18 cellular contexts compared by ENCODE assay signal in genomic region chr16:11231367-11231970, GRCh38. TPM values are rescaled to one million over a fixed set of nuclear protein-coding genes. Genes with fewer than 3 reads are reported as not detected.
DNase-seq lines count a peak whose midpoint lies in the region; ATAC-seq and TF ChIP-seq lines count a peak whose summit lies in the region.
"Had no signal": no experiment of that assay in that cellular context is flagged by ENCODE, and none has a peak within 500 bp of the region (broad histone marks: within the 10 kb centered on the region; RNA-seq: fewer than 3 reads in every experiment).

No MANE protein-coding gene starts in this region.

- H3K9ac ChIP-seq in H9 (ENCODE audit: extremely low read depth, insufficient read length, low read length): peak overlapping the region; percentile 12
- H3K9ac ChIP-seq in mesenchymal stem cell (ENCODE audit: low read length): no peak overlapping the region

- H2BK15ac ChIP-seq in H9 (ENCODE audit: low read depth, low read length) (no peak overlapping the region), mesenchymal stem cell (ENCODE audit: low read depth, poor library complexity, severe bottlenecking) (no peak overlapping the region)

- no peaks in the 10 kb centered on the region for H3K9me3 Mint-ChIP-seq in T-helper 2 cell treated with Interferon-gamma antibody and Interleukin-4, amounts not matched to agents 5 μg/mL and 100 μg/mL, for 36 hours
- no peaks in the 10 kb centered on the region for H3K9me3 Mint-ChIP-seq in H9
- H3K9me3 Mint-ChIP-seq in activated T-helper 17 cell treated with anti-CD3 and anti-CD28 coated beads, Interleukin-2, amount 50 U/mL, for 72 hours: no peaks in the 10 kb centered on the region
- H3K9me3 Mint-ChIP-seq: nephron progenitor cell had no signal

- H4K20me1 ChIP-seq in H9 (ENCODE audit: control insufficient read depth, insufficient read depth, insufficient read length): no peaks in the 10 kb centered on the region

- H3K4ac ChIP-seq in H9 (ENCODE audit: low read depth, low read length) (no peak overlapping the region), mesenchymal stem cell (ENCODE audit: low read depth in 1 of 2, low read length in 2 of 2) (peak overlapping the region in 1 of 2 experiments; percentile 15)

- H3K36me3 Mint-ChIP-seq in T-helper 2 cell treated with Interferon-gamma antibody and Interleukin-4, amounts not matched to agents 5 μg/mL and 100 μg/mL, for 36 hours (ENCODE audit: low read depth): no peaks in the 10 kb centered on the region
- no peaks in the 10 kb centered on the region for H3K36me3 Mint-ChIP-seq in H9 (ENCODE audit: insufficient read depth in 1 of 3, low read depth in 3 of 3)
- no peaks in the 10 kb centered on the region for H3K36me3 Mint-ChIP-seq in activated T-helper 17 cell treated with anti-CD3 and anti-CD28 coated beads, Interleukin-2, amount 50 U/mL, for 72 hours (ENCODE audit: low read depth)
- H3K36me3 Mint-ChIP-seq: CD14-positive monocyte had no signal

- H3K27me3 ChIP-seq in H9 (ENCODE audit: insufficient read depth, low read length): no peaks in the 10 kb centered on the region
- no peaks in the 10 kb centered on the region for H3K27me3 ChIP-seq in mesenchymal stem cell (ENCODE audit: control insufficient read depth in 1 of 2, insufficient read depth in 1 of 2, low read length in 2 of 2)
- H3K27me3 ChIP-seq in HAP-1 (ENCODE audit: low read depth): no peaks in the 10 kb centered on the region

- H3K14ac ChIP-seq in H9 (ENCODE audit: insufficient read depth, low read length): peak overlapping the region; percentile 69; the same call in 1 of the 2 replicates
- no peak overlapping the region for H3K14ac ChIP-seq in mesenchymal stem cell (ENCODE audit: low read length in 2 of 2)

- H3K79me1 ChIP-seq in H9 (ENCODE audit: insufficient read depth, low read depth, low read length, poor library complexity, severe bottlenecking) (no peaks in the 10 kb centered on the region), mesenchymal stem cell (replicated peaks; ENCODE audit: low read length, poor library complexity, severe bottlenecking) (no peaks in the 10 kb centered on the region)

- H2AK5ac ChIP-seq in H9 (ENCODE audit: insufficient read length, low read length) (no peak overlapping the region), mesenchymal stem cell (ENCODE audit: low read length, severe bottlenecking) (no peak overlapping the region)

- H3K4me3 ChIP-seq in mesenchymal stem cell (ENCODE audit: insufficient read depth in 1 of 2, low read depth in 1 of 2, low read length in 2 of 2) (no peak overlapping the region), HAP-1 (no peak overlapping the region)
- H3K4me3 ChIP-seq: lower lobe of right lung had no signal

- H3K4me2 ChIP-seq in H9 (ENCODE audit: insufficient read depth, insufficient read length, low read length): no peak overlapping the region
- H3K4me2 ChIP-seq in mesenchymal stem cell (ENCODE audit: low read length, poor library complexity, severe bottlenecking): no peak overlapping the region

- no peak overlapping the region for H2BK20ac ChIP-seq in H9 (ENCODE audit: low read depth, low read length, poor library complexity, severe bottlenecking)

- no peaks in the 10 kb centered on the region for H3K4me1 ChIP-seq in H9 (ENCODE audit: insufficient read depth, low read length)
- peaks cover 2% of the 10 kb centered on the region for H3K4me1 ChIP-seq in mesenchymal stem cell (ENCODE audit: control insufficient read depth, insufficient read depth, low read depth, low read length)
- H3K4me1 ChIP-seq in HAP-1: no peaks in the 10 kb centered on the region

- H4K91ac ChIP-seq in H9 (ENCODE audit: insufficient read length, low read depth, low read length): no peak overlapping the region
- H4K91ac ChIP-seq in mesenchymal stem cell (ENCODE audit: low read length): no peak overlapping the region

- H3K36me3 ChIP-seq in mesenchymal stem cell (ENCODE audit: control insufficient read depth in 1 of 2, insufficient read depth in 2 of 2, low read depth in 1 of 2, low read length in 2 of 2) (no peaks in the 10 kb centered on the region), HAP-1 (replicated peaks) (no peaks in the 10 kb centered on the region)
- H3K36me3 ChIP-seq: lower lobe of right lung had no signal

- H3T11ph ChIP-seq in H9 (ENCODE audit: low read length): no peak overlapping the region

- no peaks in the 10 kb centered on the region for H3K9me3 ChIP-seq in H9 (ENCODE audit: control insufficient read depth, low read depth, low read length)
- H3K9me3 ChIP-seq in mesenchymal stem cell (ENCODE audit: control insufficient read depth, low read length): no peaks in the 10 kb centered on the region
- H3K9me3 ChIP-seq in HAP-1: no peaks in the 10 kb centered on the region
- H3K9me3 ChIP-seq: lower lobe of right lung had no signal

- H3K23ac ChIP-seq in H9 (ENCODE audit: insufficient read length, low read depth, low read length): no peak overlapping the region
- H3K23ac ChIP-seq in mesenchymal stem cell (ENCODE audit: low read length in 2 of 2): no peak overlapping the region

- DNase-seq in T-helper 2 cell treated with Interferon-gamma antibody and Interleukin-4, amounts not matched to agents 5 μg/mL and 100 μg/mL, for 36 hours (ENCODE audit: low spot score): no peak
- no peak for DNase-seq in T-helper 2 cell
- no peak for DNase-seq in H9
- no peak for DNase-seq in mesenchymal stem cell
- DNase-seq in T-helper 9 cell: no peak
- DNase-seq in HAP-1 (ENCODE audit: low spot score in 2 of 2): no peak
- DNase-seq: cortex of kidney, erythroblast, lower lobe of right lung, NCI-H2107, NCI-H774, nephron progenitor cell had no signal

- in situ Hi-C loops in HAP-1 (cut with MboI; ENCODE audit: low sequenced_read_pairs): no loop called here

- peak overlapping the region; percentile 72 for H3K4me3 Mint-ChIP-seq in T-helper 2 cell treated with Interferon-gamma antibody and Interleukin-4, amounts not matched to agents 5 μg/mL and 100 μg/mL, for 36 hours
- H3K4me3 Mint-ChIP-seq in H9: no peak overlapping the region; a peak in 1 of 5 replicates
- peak overlapping the region; percentile 77 for H3K4me3 Mint-ChIP-seq in activated T-helper 17 cell treated with anti-CD3 and anti-CD28 coated beads, Interleukin-2, amount 50 U/mL, for 72 hours
- H3K4me3 Mint-ChIP-seq: CD14-positive monocyte, nephron progenitor cell had no signal

- H2BK12ac ChIP-seq in H9 (ENCODE audit: insufficient read length, low read depth, low read length): no peak overlapping the region
- peak overlapping the region in 1 of 2 experiments; percentile 3 for H2BK12ac ChIP-seq in mesenchymal stem cell (ENCODE audit: low read length in 2 of 2)

- H3K27ac Mint-ChIP-seq in T-helper 2 cell treated with Interferon-gamma antibody and Interleukin-4, amounts not matched to agents 5 μg/mL and 100 μg/mL, for 36 hours: peak overlapping the region; percentile 97
- H3K27ac Mint-ChIP-seq in H9: peak overlapping the region in 1 of 3 experiments; percentile 75; a peak in 2 of 7 replicates
- peak overlapping the region; percentile 97 for H3K27ac Mint-ChIP-seq in activated T-helper 17 cell treated with anti-CD3 and anti-CD28 coated beads, Interleukin-2, amount 50 U/mL, for 72 hours
- H3K27ac Mint-ChIP-seq: nephron progenitor cell had no signal

- no peak overlapping the region for H3K18ac ChIP-seq in H9 (ENCODE audit: insufficient read length, low read depth, low read length)
- H3K18ac ChIP-seq in mesenchymal stem cell (ENCODE audit: low read depth in 1 of 2, low read length in 2 of 2): no peak overlapping the region

- no peak overlapping the region for H4K8ac ChIP-seq in H9 (replicated peaks; ENCODE audit: insufficient read length, low read depth, low read length)
- H4K8ac ChIP-seq in mesenchymal stem cell (ENCODE audit: low read length): peak overlapping the region; percentile 82

- TF ChIP-seq CTCF in H9 (conservative IDR thresholded peaks at IDR 0.05): no peak

- H4K5ac ChIP-seq in H9 (ENCODE audit: insufficient read length, low read depth, low read length): peak overlapping the region; percentile 33

- H3K27ac ChIP-seq in H9 (ENCODE audit: insufficient read length, low read depth, low read length) (no peak overlapping the region), mesenchymal stem cell (ENCODE audit: low read length, poor library complexity, severe bottlenecking) (no peak overlapping the region)
- H3K27ac ChIP-seq: lower lobe of right lung had no signal

- H2AFZ ChIP-seq in H9 (ENCODE audit: low read length) (no peak overlapping the region), mesenchymal stem cell (ENCODE audit: low read depth, low read length) (no peak overlapping the region)

- WGBS in H9 (ENCODE audit: extremely low coverage, insufficient read length, low lambda C conversion rate): no CpG with 5 or more reads among the region's 10 CpGs
- whole genome bisulfite sequencing in mesenchymal stem cell: 66% methylated on average over 9 of the region's 10 CpGs

- ATAC-seq in activated T-helper 17 cell treated with anti-CD3 and anti-CD28 coated beads, Interleukin-2, amount 50 U/mL, for 72 hours (replicated peaks): no peak
- ATAC-seq in GM21825 (IDR thresholded peaks at IDR 0.05; ENCODE audit: unreplicated experiment): no peak
- ATAC-seq: lower lobe of right lung, SK-N-SH treated with all-trans-retinoic acid at 6 μM for 48 hours had no signal

- H3K23me2 ChIP-seq in H9 (ENCODE audit: insufficient read length, low read depth, low read length, poor library complexity, severe bottlenecking): no peaks in the 10 kb centered on the region

- H2BK120ac ChIP-seq in H9 (ENCODE audit: low read depth, low read length, poor library complexity, severe bottlenecking) (no peak overlapping the region), mesenchymal stem cell (ENCODE audit: low read depth, low read length) (no peak overlapping the region)

- no peaks in the 10 kb centered on the region for H3K27me3 Mint-ChIP-seq in T-helper 2 cell treated with Interferon-gamma antibody and Interleukin-4, amounts not matched to agents 5 μg/mL and 100 μg/mL, for 36 hours (ENCODE audit: low read depth)
- H3K27me3 Mint-ChIP-seq in H9 (ENCODE audit: low read depth): peaks cover 8% of the 10 kb centered on the region
- H3K27me3 Mint-ChIP-seq in activated T-helper 17 cell treated with anti-CD3 and anti-CD28 coated beads, Interleukin-2, amount 50 U/mL, for 72 hours: no peaks in the 10 kb centered on the region

- no peaks in the 10 kb centered on the region for H3K79me2 ChIP-seq in H9 (ENCODE audit: insufficient read depth, low read length)

- H2BK5ac ChIP-seq in H9 (ENCODE audit: insufficient read length, low read length) (no peak overlapping the region), mesenchymal stem cell (ENCODE audit: low read depth, low read length, poor library complexity, severe bottlenecking) (no peak overlapping the region)

- no peak overlapping the region for H3K56ac ChIP-seq in H9 (ENCODE audit: insufficient read length, low read depth, low read length)

- H3K4me1 Mint-ChIP-seq in T-helper 2 cell treated with Interferon-gamma antibody and Interleukin-4, amounts not matched to agents 5 μg/mL and 100 μg/mL, for 36 hours (ENCODE audit: low read depth): peaks cover 74% of the 10 kb centered on the region
- peaks cover 0 to 6% of the 10 kb centered on the region in 2 experiments; a peak in 3 of 4 replicates for H3K4me1 Mint-ChIP-seq in H9
- H3K4me1 Mint-ChIP-seq in activated T-helper 17 cell treated with anti-CD3 and anti-CD28 coated beads, Interleukin-2, amount 50 U/mL, for 72 hours: peaks cover 24% of the 10 kb centered on the region

RNA-seq across cellular contexts. Expression of gene SOCS1, which starts 24.5 kb away (rescaled TPM):
- total RNA-seq in H9 (2021): 11.0 and 11.5 TPM in 2 replicates
- 100 to 1,000 TPM in 1 of 2 donors, 10 to 100 TPM in 1; 89.7 to 124 TPM for total RNA-seq in activated T-helper 17 cell treated with anti-CD3 and anti-CD28 coated beads, Interleukin-2, amount 50 U/mL, for 72 hours
- polyA plus RNA-seq in mesenchymal stem cell (2013, experiment 1 of 2): 22.8 TPM
- 21.9 TPM for polyA plus RNA-seq in mesenchymal stem cell (2013, experiment 2 of 2)
- total RNA-seq: A172 had no signal

RNA-seq across cellular contexts. Expression of gene TNP2, which starts 37.7 kb away (rescaled TPM):
- not detected in 2 replicates for total RNA-seq in H9 (2021)
- total RNA-seq in activated T-helper 17 cell treated with anti-CD3 and anti-CD28 coated beads, Interleukin-2, amount 50 U/mL, for 72 hours: not detected
- not detected for polyA plus RNA-seq in mesenchymal stem cell (2013, experiment 1 of 2)
- not detected for polyA plus RNA-seq in mesenchymal stem cell (2013, experiment 2 of 2)
- total RNA-seq: A172, lower lobe of right lung, ureter had no signal
- polyA plus RNA-seq: CD14-positive monocyte had no signal

RNA-seq across cellular contexts. Expression of gene PRM3, which starts 42.0 kb away (rescaled TPM):
- not detected in 2 replicates for total RNA-seq in H9 (2021)
- total RNA-seq in activated T-helper 17 cell treated with anti-CD3 and anti-CD28 coated beads, Interleukin-2, amount 50 U/mL, for 72 hours: not detected
- not detected for polyA plus RNA-seq in mesenchymal stem cell (2013, experiment 1 of 2)
- not detected for polyA plus RNA-seq in mesenchymal stem cell (2013, experiment 2 of 2)
- total RNA-seq: A172, lower lobe of right lung, ureter had no signal
- polyA plus RNA-seq: CD14-positive monocyte had no signal

RNA-seq across cellular contexts. Expression of gene PRM2, which starts 44.8 kb away (rescaled TPM):
- total RNA-seq in H9 (2021): not detected in 2 replicates
- not detected for total RNA-seq in activated T-helper 17 cell treated with anti-CD3 and anti-CD28 coated beads, Interleukin-2, amount 50 U/mL, for 72 hours
- polyA plus RNA-seq in mesenchymal stem cell (2013, experiment 1 of 2): not detected
- not detected for polyA plus RNA-seq in mesenchymal stem cell (2013, experiment 2 of 2)
- total RNA-seq: A172, lower lobe of right lung, ureter had no signal
- polyA plus RNA-seq: CD14-positive monocyte had no signal

RNA-seq across cellular contexts. Expression of gene PRM1, which starts 49.7 kb away (rescaled TPM):
- not detected in 2 replicates for total RNA-seq in H9 (2021)
- total RNA-seq in activated T-helper 17 cell treated with anti-CD3 and anti-CD28 coated beads, Interleukin-2, amount 50 U/mL, for 72 hours: not detected
- not detected for polyA plus RNA-seq in mesenchymal stem cell (2013, experiment 1 of 2)
- not detected for polyA plus RNA-seq in mesenchymal stem cell (2013, experiment 2 of 2)
- total RNA-seq: A172, lower lobe of right lung, ureter had no signal
- polyA plus RNA-seq: CD14-positive monocyte had no signal

Comparison
In these comparisons a context has a peak if more than half of its experiments do, and no peak if none do; other contexts are left out.
1. H3K4me3 Mint-ChIP-seq: peak in T-helper 2 cell treated with Interferon-gamma antibody and Interleukin-4, amounts not matched to agents 5 μg/mL and 100 μg/mL, for 36 hours (single experiment) and activated T-helper 17 cell treated with anti-CD3 and anti-CD28 coated beads, Interleukin-2, amount 50 U/mL, for 72 hours (single experiment); none in H9 (0 of 2).